ENCODE assay signal across 13 cellular contexts in the genomic region with DNA sequence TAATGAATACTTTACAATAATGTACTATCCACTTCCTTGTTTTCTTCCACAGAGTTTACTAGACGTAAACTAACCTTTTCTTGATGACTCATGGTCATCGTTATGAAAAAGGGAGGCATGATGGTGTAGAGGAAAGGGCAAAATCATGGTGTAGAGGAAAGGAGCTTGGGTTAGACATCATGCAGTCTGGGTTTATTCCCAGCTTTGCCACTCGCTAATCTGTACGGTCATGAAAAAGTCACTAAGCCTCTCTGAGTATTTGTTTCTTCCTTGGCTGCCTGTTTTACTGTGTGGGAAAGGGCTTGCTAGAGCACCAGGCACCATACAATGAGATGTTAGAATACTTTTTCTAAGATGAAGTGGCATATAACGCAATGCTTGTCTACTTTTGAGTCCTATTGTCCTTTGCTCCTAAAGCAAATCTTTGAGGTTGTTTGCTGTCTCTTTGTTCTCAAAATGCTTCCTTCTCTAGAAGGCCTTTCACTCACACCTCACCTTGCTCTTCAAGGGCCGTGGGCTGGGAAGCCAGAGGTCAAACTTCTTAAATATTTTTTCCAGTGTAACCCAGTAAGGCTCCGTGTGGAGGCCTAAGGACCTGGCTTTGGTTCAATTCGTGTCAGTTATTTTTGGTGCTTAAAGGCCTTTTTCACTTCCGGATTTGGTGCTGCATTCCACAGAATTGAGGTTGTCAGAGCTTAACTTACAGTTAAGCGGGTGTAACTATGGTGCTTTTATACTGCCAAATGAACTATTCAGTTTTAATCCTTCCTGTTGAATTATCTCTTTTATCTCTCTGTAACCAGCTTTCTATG. TPM values are rescaled to one million over a fixed set of nuclear protein-coding genes. Genes with fewer than 3 reads are reported as not detected.
DNase-seq lines count a peak whose midpoint lies in the region; ATAC-seq, FAIRE-seq and TF ChIP-seq lines count a peak whose summit lies in the region.
"Had no signal": no experiment of that assay in that cellular context is flagged by ENCODE, and none has a peak within 500 bp of the region (broad histone marks: within the 10 kb centered on the region; RNA-seq: fewer than 3 reads in every experiment).

No MANE protein-coding gene starts in this region.

- no peaks in the 10 kb centered on the region for H3K27me3 ChIP-seq in mammary epithelial cell (ENCODE audit: insufficient read depth, low read length)
- H3K27me3 ChIP-seq in WERI-Rb-1 (ENCODE audit: insufficient read depth, low read depth, severe bottlenecking), result no peaks in the 10 kb centered on the region
- no peaks in the 10 kb centered on the region for H3K27me3 ChIP-seq in layer of hippocampus (ENCODE audit: control insufficient read depth, insufficient read depth, low read length)

- H3K4me2 ChIP-seq in mammary epithelial cell (ENCODE audit: insufficient read depth, low read depth, low read length), result no peak overlapping the region

- no peak overlapping the region for H3K4me3 Mint-ChIP-seq in MCF 10A (ENCODE audit: unreplicated experiment)
- H3K4me3 Mint-ChIP-seq: CD4-positive, alpha-beta memory T cell had no signal

- H3K4me3 ChIP-seq in mammary epithelial cell (replicated peaks in 1 of 3; ENCODE audit: insufficient read depth in 1 of 3, low read depth in 2 of 3, low read length in 3 of 3), result no peak overlapping the region
- no peak overlapping the region for H3K4me3 ChIP-seq in WERI-Rb-1 (ENCODE audit: low read depth, low read length)

- POLR2A ChIA-PET in MCF 10A (lab: Yijun Ruan, JAX), result interaction anchor here (0.8 to 1.7 kb wide), 2 partner anchors 9 to 10 kb away, joined by 4 to 12 read pairs; partner anchors contain the start of gene ETV3

- WGBS in mammary epithelial cell (ENCODE audit: low coverage, missing lambda C conversion rate), result 49% methylated on average over 10 of the region's 10 CpGs

- no peak for FAIRE-seq in urothelium cell line (lab: Jason Lieb, UNC)
- FAIRE-seq: HepG2 had no signal

- dilution Hi-C loops in mammary epithelial cell (cut with HindIII; ENCODE audit: low sequenced_read_pairs), result loop anchor here (5.0 kb wide), 1 partner anchor 76 kb away; no protein-coding TSS in a partner anchor

- no peak overlapping the region for H3K27ac Mint-ChIP-seq in MCF 10A (ENCODE audit: low read depth, unreplicated experiment)

- H3K27ac ChIP-seq in mammary epithelial cell (ENCODE audit: insufficient read depth, low read depth, low read length), result no peak overlapping the region
- no peak overlapping the region for H3K27ac ChIP-seq in WERI-Rb-1
- H3K27ac ChIP-seq in layer of hippocampus (ENCODE audit: low read depth, low read length), result peak overlapping the region; percentile 19

- ATAC-seq in GM21390 (IDR thresholded peaks at IDR 0.05; ENCODE audit: unreplicated experiment) (no peak), GM19452 (IDR thresholded peaks at IDR 0.05; ENCODE audit: unreplicated experiment) (no peak)
- ATAC-seq: HepG2, Panc1 had no signal

- no peak for DNase-seq in mammary epithelial cell
- DNase-seq in MCF 10A (ENCODE audit: unreplicated experiment), result no peak
- DNase-seq in WERI-Rb-1, result peak; percentile 41
- DNase-seq in urothelium cell line (ENCODE audit: low spot score), result no peak
- no peak for DNase-seq in cerebellar cortex (ENCODE audit: low spot score)
- DNase-seq: activated CD8-positive, alpha-beta memory T cell treated with anti-CD3 and anti-CD28 coated beads, Interleukin-2, amount 50 U/mL, for 48 hours; CD4-positive, alpha-beta memory T cell; islet precursor cell had no signal

- CTCF ChIA-PET in mammary epithelial cell (lab: Charles Lee; ENCODE audit: low non-redundant PET), result no interaction called here
- CTCF ChIA-PET in MCF 10A (lab: Yijun Ruan, JAX), result interaction anchor here (0.5 to 19.9 kb wide), 8 partner anchors 9 to 938 kb away, joined by 3 to 805 read pairs (median 3); no protein-coding TSS in a partner anchor

- in situ Hi-C loops in mammary epithelial cell (cut with MboI; ENCODE audit: low sequenced_read_pairs in 2 of 2), result no loop called here

- TF ChIP-seq CTCF in mammary epithelial cell (conservative IDR thresholded peaks at IDR 0.05 in 1 of 2, IDR thresholded peaks at IDR 0.05 in 1 of 2; ENCODE audit: extremely low read depth in 1 of 2, insufficient read depth in 1 of 2, low read depth in 1 of 2, low read length in 2 of 2), result no peak
- no peak for TF ChIP-seq CTCF in MCF 10A (IDR thresholded peaks at IDR 0.05; ENCODE audit: unreplicated experiment)
- TF ChIP-seq CTCF in WERI-Rb-1 (IDR thresholded peaks at IDR 0.05; ENCODE audit: low read depth, low read length), result no peak

- peaks cover 18% of the 10 kb centered on the region for H3K4me1 ChIP-seq in mammary epithelial cell (ENCODE audit: insufficient read depth, low read length)

- no peaks in the 10 kb centered on the region for H3K4me1 Mint-ChIP-seq in MCF 10A (ENCODE audit: insufficient read depth, unreplicated experiment)

- H4K20me1 ChIP-seq in mammary epithelial cell (ENCODE audit: insufficient read depth, low read length), result no peaks in the 10 kb centered on the region

- no peaks in the 10 kb centered on the region for H3K79me2 ChIP-seq in mammary epithelial cell (ENCODE audit: insufficient read depth, low read length)

- no peak overlapping the region for H3K9ac ChIP-seq in mammary epithelial cell (ENCODE audit: insufficient read depth, low read length)

- intact Hi-C loops in mammary epithelial cell (cut with micrococcal nuclease) (no loop called here), MCF 10A (cut with micrococcal nuclease) (no loop called here)

- peak overlapping the region; percentile 44 for H2AFZ ChIP-seq in mammary epithelial cell (ENCODE audit: low read depth, low read length)

- BruUV-seq in mammary epithelial cell (replicated peaks; lab: Mats Ljungman, UMichigan) (no TSS peak), MCF 10A (replicated peaks; lab: Mats Ljungman, UMichigan) (no TSS peak)

- H3K9me3 ChIP-seq in mammary epithelial cell (replicated peaks; ENCODE audit: insufficient read depth, low read length) (no peaks in the 10 kb centered on the region), WERI-Rb-1 (ENCODE audit: severe bottlenecking) (no peaks in the 10 kb centered on the region)

- H3K9me3 Mint-ChIP-seq in MCF 10A (ENCODE audit: unreplicated experiment), result no peaks in the 10 kb centered on the region
- H3K9me3 Mint-ChIP-seq: CD4-positive, alpha-beta memory T cell had no signal

- no peaks in the 10 kb centered on the region for H3K36me3 Mint-ChIP-seq in MCF 10A (ENCODE audit: insufficient read depth, unreplicated experiment)
- H3K36me3 Mint-ChIP-seq: CD4-positive, alpha-beta memory T cell had no signal

- H3K36me3 ChIP-seq in mammary epithelial cell (ENCODE audit: insufficient read depth, low read length), result no peaks in the 10 kb centered on the region
- H3K36me3 ChIP-seq in WERI-Rb-1, result no peaks in the 10 kb centered on the region

- H3K27me3 Mint-ChIP-seq in MCF 10A (ENCODE audit: insufficient read depth, unreplicated experiment), result no peaks in the 10 kb centered on the region
- H3K27me3 Mint-ChIP-seq: CD4-positive, alpha-beta memory T cell had no signal

RNA-seq across cellular contexts. Expression of gene ETV3, which starts 9.9 kb away (rescaled TPM):
- total RNA-seq in mammary epithelial cell, result 10 to 100 TPM; 20.5 to 34.1 TPM
- polyA plus RNA-seq in mammary epithelial cell, result 11.4 TPM
- polyA minus RNA-seq in mammary epithelial cell, result 27.6 TPM
- 28.6 and 35.0 TPM in 2 replicates for total RNA-seq in MCF 10A (2022)

RNA-seq across cellular contexts. Expression of gene ETV3L, which starts 48.5 kb away (rescaled TPM):
- total RNA-seq in mammary epithelial cell, result not detected
- not detected for polyA plus RNA-seq in mammary epithelial cell
- polyA minus RNA-seq in mammary epithelial cell, result not detected
- total RNA-seq in MCF 10A (2022), result not detected in 2 replicates
- total RNA-seq: CD4-positive, alpha-beta memory T cell; HepG2 had no signal
- polyA plus RNA-seq: CD4-positive, alpha-beta memory T cell; HepG2 had no signal
